In the genomic region with DNA sequence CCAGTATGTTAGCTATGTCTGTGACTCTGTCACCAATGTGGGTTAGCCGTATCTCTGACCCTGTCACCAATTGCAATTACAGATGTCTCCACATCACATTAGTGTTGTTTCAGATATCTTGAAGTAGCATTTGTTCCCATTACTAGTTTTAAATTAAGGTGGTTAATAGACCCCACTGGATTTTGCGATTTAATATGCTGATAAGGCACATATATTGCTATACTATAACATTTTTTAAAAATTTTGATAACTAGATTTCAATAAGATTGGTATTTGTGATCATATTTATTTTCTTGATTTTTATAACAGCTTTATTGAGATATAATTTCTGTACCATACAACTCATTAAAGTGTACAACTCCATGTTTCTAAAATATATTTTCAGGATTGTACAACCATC, we compare ENCODE assay signal across 17 cellular contexts.
"Had no signal": no experiment of that assay in that cellular context is flagged by ENCODE, and none has a peak within 500 bp of the region (broad histone marks: within the 10 kb centered on the region; RNA-seq: fewer than 3 reads in every experiment).

No MANE protein-coding gene starts in this region.

- H3K9me3 Mint-ChIP-seq: activated T-helper 17 cell treated with anti-CD3 and anti-CD28 coated beads, Interleukin-2, amount 50 U/mL, for 72 hours; nephron; T-cell had no signal

- ATAC-seq: heart left ventricle, left lobe of liver had no signal

- H3K4me3 Mint-ChIP-seq: nephron, T-cell had no signal

- H3K4me3 ChIP-seq: heart left ventricle, stomach, tibial artery, vagina had no signal

- H3K27ac ChIP-seq: heart left ventricle, stomach, tibial artery, vagina, VCaP had no signal

- H3K27me3 Mint-ChIP-seq: activated T-helper 17 cell treated with anti-CD3 and anti-CD28 coated beads, Interleukin-2, amount 50 U/mL, for 72 hours; T-cell had no signal

- H3K9me3 ChIP-seq: stomach, tibial artery, vagina had no signal

- H3K27me3 ChIP-seq: heart left ventricle, stomach, tibial artery, vagina had no signal

- DNase-seq: activated CD4-positive, alpha-beta T cell treated with anti-CD3 and anti-CD28 coated beads for 48 hours; activated naive CD4-positive, alpha-beta T cell treated with anti-CD3 and anti-CD28 coated beads, Interleukin-2, amount 50 U/mL, for 16 hours; amygdala; effector CD4-positive, alpha-beta T cell; foreskin melanocyte; heart left ventricle; occipital lobe; stimulated activated CD4-positive, alpha-beta T cell treated with anti-CD3 and anti-CD28 coated beads, Interleukin-4, amount 100 ng/mL, for 1 hour; stimulated activated CD8-positive, alpha-beta memory T cell treated with anti-CD3 and anti-CD28 coated beads, Interleukin-4, amount 100 ng/mL, for 48 hours; stomach; T-cell had no signal

- H3K36me3 ChIP-seq: heart left ventricle, vagina had no signal
